Comparison of ENCODE assay signal across 1 cellular context in genomic region chr15:93031557-93032384, GRCh38. TPM values are rescaled to one million over a fixed set of nuclear protein-coding genes. Genes with fewer than 3 reads are reported as not detected.
"Had no signal": no experiment of that assay in that cellular context is flagged by ENCODE, and none has a peak within 500 bp of the region (broad histone marks: within the 10 kb centered on the region; RNA-seq: fewer than 3 reads in every experiment).

No MANE protein-coding gene starts in this region.

RNA-seq across cellular contexts. Expression of gene RGMA, which starts 57.2 kb away (rescaled TPM):
- total RNA-seq: natural killer cell had no signal
